Comparison of ENCODE assay signal across 24 cellular contexts in the genomic region with DNA sequence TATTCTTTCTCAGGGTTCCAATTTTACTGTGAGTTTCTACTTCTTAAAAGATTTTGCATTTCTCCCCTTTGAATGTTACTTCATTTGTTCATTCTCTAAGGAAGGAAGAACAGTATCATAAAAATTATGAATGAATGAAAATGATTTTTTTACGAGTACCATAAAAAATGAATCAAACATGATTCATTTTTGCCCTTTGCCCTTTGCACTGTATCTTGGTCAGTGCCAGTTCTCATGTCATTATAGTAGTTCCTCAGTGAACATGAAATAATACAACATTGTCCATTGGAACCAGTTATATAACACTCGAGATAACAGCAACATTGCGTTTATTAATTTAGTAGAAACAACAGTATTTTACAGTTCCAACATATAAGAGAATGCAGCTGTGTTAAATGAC.
"Had no signal": no experiment of that assay in that cellular context is flagged by ENCODE, and none has a peak within 500 bp of the region (broad histone marks: within the 10 kb centered on the region; RNA-seq: fewer than 3 reads in every experiment).

No MANE protein-coding gene starts in this region.

- H3K27me3 ChIP-seq: MG63 had no signal

- ATAC-seq: activated T-cell treated with anti-CD3 and anti-CD28 coated beads, Interleukin-2, amount 50 U/mL, for 72 hours; T-helper 17 cell had no signal

- FAIRE-seq: RCC 7860 had no signal

- DNase-seq: activated B cell treated with CpG ODN at 0.5 μM for 24 hours; activated CD4-positive, alpha-beta memory T cell treated with anti-CD3 and anti-CD28 coated beads, Interleukin-2, amount 10 ng/mL, durations not matched to agents 7 days and 5 days; activated CD4-positive, alpha-beta T cell treated with anti-CD3 and anti-CD28 coated beads for 1 hour; activated CD4-positive, alpha-beta T cell treated with anti-CD3 and anti-CD28 coated beads, Interleukin-2, amount 50 U/mL, for 1 hour; activated CD8-positive, alpha-beta memory T cell treated with anti-CD3 and anti-CD28 coated beads, Interleukin-2, amount 50 U/mL, for 4 hours; activated gamma-delta T cell treated with Interleukin-2 at 50 U/mL for 16 hours; activated naive CD4-positive, alpha-beta T cell treated with anti-CD3 and anti-CD28 coated beads, Interleukin-2, amount 10 ng/mL, durations not matched to agents 7 days and 5 days; activated naive CD8-positive, alpha-beta T cell treated with anti-CD3 and anti-CD28 coated beads for 36 hours; activated T-cell treated with anti-CD3 and anti-CD28 coated beads, Interleukin-2, amount 50 U/mL, for 72 hours; cerebellar nuclear complex; MG63; MV-4-11; NCI-H1092 treated with DMSO at 0.1 percent for 48 hours; NCI-H1417 treated with DMSO at 0.1 percent for 48 hours; NCI-H1694; NCI-H2029 treated with DMSO at 0.1 percent for 48 hours; NCI-H510A treated with DMSO at 0.1 percent for 48 hours; NCI-H69; NK-92 treated with Interleukin-12 subunit alpha and Interleukin-12 subunit beta, amount 100 ng/mL, for 24 hours; SHP77 treated with DMSO at 0.1 percent for 48 hours; T-helper 17 cell; T-helper 9 cell had no signal

- H3K4me3 ChIP-seq: MG63 had no signal

- H3K9me3 ChIP-seq: MG63 had no signal

- H3K27ac ChIP-seq: KMS-11 had no signal

- H3K36me3 ChIP-seq: MG63 had no signal
